In the genomic region with DNA sequence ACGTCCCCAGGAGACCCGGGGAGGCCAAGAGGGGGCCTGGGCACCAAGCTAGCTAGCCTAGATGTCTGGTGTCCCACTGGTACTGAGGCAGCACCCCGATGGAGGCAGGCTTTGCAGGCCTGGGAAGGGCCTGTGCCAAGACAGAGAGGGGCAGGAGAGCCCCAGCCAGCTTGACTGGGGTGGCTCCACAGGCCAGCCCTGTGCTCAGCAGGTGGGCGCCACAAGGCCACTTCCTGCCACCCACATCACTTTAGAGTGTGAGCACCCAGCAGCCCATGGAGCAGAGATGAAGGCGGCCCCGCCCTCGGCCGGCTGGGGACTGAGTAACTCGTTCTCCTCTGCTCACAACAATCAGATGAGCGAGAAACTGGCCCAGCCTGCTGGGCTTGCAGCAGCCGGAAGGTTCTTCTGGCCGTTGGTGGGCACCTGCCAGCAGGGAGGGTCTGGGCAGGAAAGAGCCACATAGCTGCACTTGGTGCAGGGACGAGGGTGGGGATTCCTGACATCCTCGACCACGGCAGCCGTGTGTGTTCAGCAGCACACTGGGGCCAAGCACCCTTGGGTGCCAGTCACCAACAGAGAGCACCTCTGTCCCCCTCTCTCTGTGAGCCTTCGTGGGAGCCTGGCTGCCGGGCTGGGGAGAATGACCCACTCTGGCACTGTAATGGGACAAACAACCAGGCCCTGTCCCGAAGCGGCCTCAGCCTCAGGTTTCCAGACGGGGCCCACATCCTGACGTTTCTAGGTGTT, we compare ENCODE assay signal across 14 cellular contexts. TPM values are rescaled to one million over a fixed set of nuclear protein-coding genes. Genes with fewer than 3 reads are reported as not detected.
DNase-seq lines count a peak whose midpoint lies in the region; ATAC-seq and TF ChIP-seq lines count a peak whose summit lies in the region.
"Had no signal": no experiment of that assay in that cellular context is flagged by ENCODE, and none has a peak within 500 bp of the region (broad histone marks: within the 10 kb centered on the region; RNA-seq: fewer than 3 reads in every experiment).

No MANE protein-coding gene starts in this region.

- H3K27me3 ChIP-seq in HL-60 (ENCODE audit: insufficient read depth, poor library complexity, severe bottlenecking) = no peaks in the 10 kb centered on the region
- H3K27me3 ChIP-seq in neuronal stem cell (ENCODE audit: control insufficient read depth in 3 of 3, insufficient read depth in 3 of 3, low read depth in 1 of 3, low read length in 3 of 3) = no peaks in the 10 kb centered on the region

- DNase-seq in 8988T = peak; percentile 16
- DNase-seq in HL-60 (ENCODE audit: low read depth in 1 of 2, low spot score in 1 of 2) = no peak
- peak; percentile 64 for DNase-seq in epithelial cell of esophagus (ENCODE audit: low read depth)
- DNase-seq in neuronal stem cell (ENCODE audit: low spot score) = no peak
- no peak for DNase-seq in hepatic stellate cell (ENCODE audit: low spot score)
- DNase-seq in NCI-H2227 treated with DMSO at 0.1 percent for 48 hours (lab: John Stamatoyannopoulos, UW) = no peak
- DNase-seq: GOT3, NCI-H1048, NCI-H82, T-helper 1 cell had no signal

- H3K18ac ChIP-seq in neuronal stem cell (ENCODE audit: low read length) = no peak overlapping the region

- H4K8ac ChIP-seq in neuronal stem cell (ENCODE audit: low read depth, low read length) = no peak overlapping the region

- no peak overlapping the region for H3K4me2 ChIP-seq in neuronal stem cell (ENCODE audit: insufficient read depth, low read length, poor library complexity, severe bottlenecking)

- peak overlapping the region; percentile 53 for H2AK5ac ChIP-seq in neuronal stem cell (ENCODE audit: low read depth, low read length)

- peak overlapping the region; percentile 47 for H3K14ac ChIP-seq in neuronal stem cell (ENCODE audit: low read length)

- H2AFZ ChIP-seq in neuronal stem cell (ENCODE audit: low read length) = no peak overlapping the region

- H2BK5ac ChIP-seq in neuronal stem cell (ENCODE audit: low read length) = no peak overlapping the region

- ATAC-seq in HG02759 (IDR thresholded peaks at IDR 0.05; ENCODE audit: unreplicated experiment) = no peak
- no peak for ATAC-seq in HG02981 (IDR thresholded peaks at IDR 0.05; ENCODE audit: unreplicated experiment)

- no peaks in the 10 kb centered on the region for H3K9me3 ChIP-seq in neuronal stem cell (replicated peaks in 1 of 2; ENCODE audit: control insufficient read depth in 2 of 2, insufficient read depth in 1 of 2, low read depth in 1 of 2, low read length in 2 of 2)
- H3K9me3 ChIP-seq: neutrophil had no signal

- no peak overlapping the region for H3K4me3 ChIP-seq in HL-60 (replicated peaks; ENCODE audit: insufficient read depth, low read length)
- H3K4me3 ChIP-seq in epithelial cell of esophagus (ENCODE audit: low read length) = no peak overlapping the region
- H3K4me3 ChIP-seq in neuronal stem cell (ENCODE audit: low read length in 2 of 2) = no peak overlapping the region

- H4K91ac ChIP-seq in neuronal stem cell (ENCODE audit: low read depth, low read length, poor library complexity) = no peak overlapping the region

- no peak overlapping the region for H2BK15ac ChIP-seq in neuronal stem cell (ENCODE audit: low read length)

- WGBS in neuronal stem cell (ENCODE audit: extremely low coverage in 2 of 2, insufficient read length in 2 of 2, insufficient replicate concordance in 1 of 2), 2 donors = no CpG with 5 or more reads among the region's 22 CpGs

- no peak overlapping the region for H2BK12ac ChIP-seq in neuronal stem cell (ENCODE audit: low read length)

- no peak overlapping the region for H3K23ac ChIP-seq in neuronal stem cell (ENCODE audit: low read depth, low read length, poor library complexity)

- TF ChIP-seq CTCF in HL-60 (IDR thresholded peaks at IDR 0.05; ENCODE audit: insufficient read depth, low read length) (no peak), epithelial cell of esophagus (IDR thresholded peaks at IDR 0.05; ENCODE audit: insufficient read depth, low read depth, low read length, missing control alignments) (no peak)

- no peak overlapping the region for H3K4ac ChIP-seq in neuronal stem cell (ENCODE audit: low read length)

- no peaks in the 10 kb centered on the region for H3K36me3 ChIP-seq in neuronal stem cell (replicated peaks in 1 of 2; ENCODE audit: control insufficient read depth in 2 of 2, insufficient read depth in 2 of 2, low read length in 2 of 2)
- H3K36me3 ChIP-seq: neutrophil had no signal

- H3K79me1 ChIP-seq in neuronal stem cell (ENCODE audit: low read depth, low read length) = peaks cover 19% of the 10 kb centered on the region

- H3K4me1 ChIP-seq in neuronal stem cell (ENCODE audit: control insufficient read depth in 2 of 2, insufficient read depth in 1 of 2, low read depth in 1 of 2, low read length in 2 of 2) = peaks cover 43 to 45% of the 10 kb centered on the region in 2 donors

- H2BK120ac ChIP-seq in neuronal stem cell (ENCODE audit: low read depth, low read length) = no peak overlapping the region

- H3K9ac ChIP-seq in neuronal stem cell (ENCODE audit: low read depth, low read length, poor library complexity) = no peak overlapping the region

- H3K27ac ChIP-seq in HL-60 (replicated peaks) (peak overlapping the region; percentile 94), neuronal stem cell (replicated peaks; ENCODE audit: low read length) (no peak overlapping the region)
- H3K27ac ChIP-seq: epithelial cell of prostate had no signal

RNA-seq across cellular contexts. Expression of a gene that starts 7.6 kb away (rescaled TPM):
- polyA plus RNA-seq in neuronal stem cell (2013, experiment 1 of 2) = 9.5 TPM
- 9.7 TPM for polyA plus RNA-seq in neuronal stem cell (2013, experiment 2 of 2)

Comparison
In these comparisons a context has a peak if more than half of its experiments do, and no peak if none do; other contexts are left out.
1. DNase-seq: peak in 8988T (single experiment) and epithelial cell of esophagus (single experiment); none in HL-60 (0 of 2), neuronal stem cell (single experiment), hepatic stellate cell (single experiment) and NCI-H2227 treated with DMSO at 0.1 percent for 48 hours (single experiment).